ENCODE assay signal across 8 cellular contexts in the genomic region with DNA sequence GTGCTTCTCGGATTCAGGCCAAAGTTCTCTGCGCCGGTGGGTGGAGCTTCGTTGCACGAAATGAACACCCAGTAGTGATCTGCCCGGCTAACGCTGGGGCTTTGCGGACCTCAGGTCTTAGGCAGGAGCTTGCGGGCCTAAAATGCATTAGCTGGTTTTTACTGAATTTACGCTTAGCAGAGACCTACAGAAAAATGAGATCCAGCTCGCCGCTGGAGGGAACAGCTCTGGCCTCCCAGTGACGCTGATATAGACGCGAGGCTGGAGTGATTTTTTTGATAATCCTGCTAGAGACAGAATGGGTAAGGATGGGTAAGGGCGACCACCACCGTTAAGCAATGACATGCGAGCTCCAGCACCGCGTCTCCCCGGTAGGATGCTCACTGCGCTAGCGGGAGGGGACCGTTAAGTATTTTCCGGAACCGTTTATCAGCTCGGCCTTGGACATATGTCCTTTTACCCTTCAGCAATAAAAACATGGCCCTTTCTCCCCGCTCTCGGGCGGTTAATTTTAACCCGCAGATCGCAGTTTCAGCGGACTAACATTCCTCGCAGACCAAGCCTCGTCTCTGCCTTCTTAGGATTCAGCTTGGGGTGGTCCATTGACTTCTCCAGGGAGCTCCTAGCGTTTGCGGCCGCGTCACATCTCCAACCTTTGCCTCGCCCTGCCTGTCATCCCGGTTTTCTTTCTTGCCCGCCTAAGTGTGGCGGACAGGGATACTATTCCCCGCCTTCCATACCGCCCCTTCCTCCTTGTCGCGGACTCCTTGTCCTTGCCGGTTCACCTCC.
DNase-seq lines count a peak whose midpoint lies in the region; ATAC-seq lines count a peak whose summit lies in the region.

No MANE protein-coding gene starts in this region.

- peak overlapping the region; percentile 71 for H3K27ac Mint-ChIP-seq in T-helper 1 cell treated with Interleukin-12 subunit alpha and Interleukin-12 subunit beta and Interleukin-4 antibody, amounts not matched to agents 30 μg/mL and 1 μg/mL, for 36 hours
- no peak overlapping the region for H3K27ac Mint-ChIP-seq in effector memory CD8-positive, alpha-beta T cell

- H3K27me3 ChIP-seq in rectal smooth muscle tissue (ENCODE audit: control insufficient read depth, insufficient read depth, low read length), result peaks cover 6% of the 10 kb centered on the region

- DNase-seq in T-helper 1 cell (no peak), SK-N-DZ (ENCODE audit: low spot score) (peak; percentile 50), fibroblast of the conjunctiva (ENCODE audit: low read depth) (peak; percentile 16)
- DNase-seq in effector memory CD8-positive, alpha-beta T cell, result no peak

- peaks cover 11% of the 10 kb centered on the region for H3K4me1 Mint-ChIP-seq in T-helper 1 cell treated with Interleukin-12 subunit alpha and Interleukin-12 subunit beta and Interleukin-4 antibody, amounts not matched to agents 30 μg/mL and 1 μg/mL, for 36 hours (ENCODE audit: low read depth)
- peaks cover 0 to 4% of the 10 kb centered on the region in 2 donors for H3K4me1 Mint-ChIP-seq in effector memory CD8-positive, alpha-beta T cell (ENCODE audit: low read depth in 2 of 2)

- peak overlapping the region; percentile 50 for H3K4me3 Mint-ChIP-seq in T-helper 1 cell treated with Interleukin-12 subunit alpha and Interleukin-12 subunit beta and Interleukin-4 antibody, amounts not matched to agents 30 μg/mL and 1 μg/mL, for 36 hours
- H3K4me3 Mint-ChIP-seq in effector memory CD8-positive, alpha-beta T cell, result no peak overlapping the region

- no peaks in the 10 kb centered on the region for H3K4me1 ChIP-seq in rectal smooth muscle tissue (ENCODE audit: control insufficient read depth, insufficient read depth, low read length)

- H3K27ac ChIP-seq in rectal smooth muscle tissue (ENCODE audit: low read depth, low read length), result no peak overlapping the region

- peaks cover 68% of the 10 kb centered on the region for H3K27me3 Mint-ChIP-seq in T-helper 1 cell treated with Interleukin-12 subunit alpha and Interleukin-12 subunit beta and Interleukin-4 antibody, amounts not matched to agents 30 μg/mL and 1 μg/mL, for 36 hours (ENCODE audit: low read depth)
- peaks cover 77 to 88% of the 10 kb centered on the region in 2 donors for H3K27me3 Mint-ChIP-seq in effector memory CD8-positive, alpha-beta T cell

- H3K4me3 ChIP-seq in rectal smooth muscle tissue (ENCODE audit: low read length), result peak overlapping the region; percentile 34

- H3K36me3 Mint-ChIP-seq in T-helper 1 cell treated with Interleukin-12 subunit alpha and Interleukin-12 subunit beta and Interleukin-4 antibody, amounts not matched to agents 30 μg/mL and 1 μg/mL, for 36 hours (ENCODE audit: low read depth), result peaks cover 2% of the 10 kb centered on the region
- peaks cover 5% of the 10 kb centered on the region for H3K36me3 Mint-ChIP-seq in effector memory CD8-positive, alpha-beta T cell (ENCODE audit: insufficient read depth)

- peaks cover 3% of the 10 kb centered on the region for H3K9me3 Mint-ChIP-seq in T-helper 1 cell treated with Interleukin-12 subunit alpha and Interleukin-12 subunit beta and Interleukin-4 antibody, amounts not matched to agents 30 μg/mL and 1 μg/mL, for 36 hours
- no peaks in the 10 kb centered on the region for H3K9me3 Mint-ChIP-seq in effector memory CD8-positive, alpha-beta T cell

- ATAC-seq in HG03159 (IDR thresholded peaks at IDR 0.05; ENCODE audit: unreplicated experiment) (no peak), HG03175 (IDR thresholded peaks at IDR 0.05; ENCODE audit: unreplicated experiment) (no peak)
- no peak for ATAC-seq in effector memory CD8-positive, alpha-beta T cell (replicated peaks)

- no peaks in the 10 kb centered on the region for H3K36me3 ChIP-seq in rectal smooth muscle tissue (ENCODE audit: control insufficient read depth, insufficient read depth, low read length)

- H3K9ac ChIP-seq in rectal smooth muscle tissue (ENCODE audit: low read length), result no peak overlapping the region

Comparison
In these comparisons a context has a peak if more than half of its experiments do, and no peak if none do; other contexts are left out.
1. DNase-seq: peak in SK-N-DZ (single experiment) and fibroblast of the conjunctiva (single experiment); none in T-helper 1 cell (0 of 5) and effector memory CD8-positive, alpha-beta T cell (0 of 3).